ENCODE assay signal across 1 cellular context in the genomic region with DNA sequence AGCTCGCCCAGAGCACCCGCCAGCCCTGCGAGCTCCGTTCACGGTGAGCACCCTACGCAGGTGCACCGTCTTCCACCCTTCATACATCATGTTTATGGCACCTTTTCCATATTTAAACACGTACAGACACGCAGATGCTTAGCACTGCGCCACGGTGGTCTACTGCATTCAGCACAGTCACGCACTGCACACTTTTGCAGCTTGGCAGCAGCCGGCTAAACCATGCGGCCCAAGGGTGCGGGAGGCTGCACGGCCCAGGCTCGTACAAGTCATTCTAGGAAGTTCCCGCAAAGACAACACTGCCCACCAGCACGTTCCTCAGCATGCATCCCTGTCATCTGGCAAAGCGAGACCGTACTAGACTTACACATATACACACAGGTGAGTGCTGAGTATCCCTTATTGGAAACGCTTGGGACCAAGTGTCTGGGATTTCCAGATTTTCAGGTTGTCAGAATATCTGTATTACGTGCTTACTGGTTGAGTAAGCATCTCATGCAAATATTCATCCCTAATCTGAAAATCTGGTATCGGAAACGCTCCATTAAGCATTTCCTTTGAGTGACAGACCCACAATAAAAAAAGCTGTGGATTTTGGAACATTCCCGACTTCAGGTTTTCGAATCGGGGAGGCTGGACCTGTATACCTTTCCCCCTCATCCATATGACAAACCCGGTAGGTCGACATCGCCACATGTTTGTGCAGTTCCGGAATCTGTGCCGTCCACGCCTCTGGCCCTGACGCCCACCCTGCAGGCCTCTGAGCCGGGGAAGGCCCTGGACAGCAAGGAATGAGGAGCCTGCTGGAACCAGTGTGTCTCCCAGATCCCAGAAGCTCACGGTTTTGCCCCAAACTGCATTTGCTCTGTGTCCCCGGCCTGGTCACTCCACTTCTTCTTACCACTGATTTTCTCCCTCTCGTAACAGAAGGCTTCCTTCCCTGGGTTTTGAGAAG.
TF ChIP-seq lines count a peak whose summit lies in the region.

No MANE protein-coding gene starts in this region.

TF ChIP-seq in GM23338, 12 proteins besides CTCF, POLR2A, EP300 and RAD21:
- TF ChIP-seq EZH2phosphoT487 (IDR thresholded peaks at IDR 0.05; ENCODE audit: unreplicated experiment) (no peak), JUNB (IDR thresholded peaks at IDR 0.05; ENCODE audit: unreplicated experiment) (no peak), NANOG (IDR thresholded peaks at IDR 0.05; ENCODE audit: borderline replicate concordance) (no peak), CREB1 (CRISPR knock-in tag; IDR thresholded peaks at IDR 0.05; ENCODE audit: low read depth) (no peak), POLR2AphosphoS5 (IDR thresholded peaks at IDR 0.05; ENCODE audit: low read depth) (no peak), EZH2 (IDR thresholded peaks at IDR 0.05; ENCODE audit: low read depth, unreplicated experiment) (no peak), ZNF331 (CRISPR knock-in tag; IDR thresholded peaks at IDR 0.05; ENCODE audit: low read depth) (no peak)
- TF ChIP-seq, protein P1, sequence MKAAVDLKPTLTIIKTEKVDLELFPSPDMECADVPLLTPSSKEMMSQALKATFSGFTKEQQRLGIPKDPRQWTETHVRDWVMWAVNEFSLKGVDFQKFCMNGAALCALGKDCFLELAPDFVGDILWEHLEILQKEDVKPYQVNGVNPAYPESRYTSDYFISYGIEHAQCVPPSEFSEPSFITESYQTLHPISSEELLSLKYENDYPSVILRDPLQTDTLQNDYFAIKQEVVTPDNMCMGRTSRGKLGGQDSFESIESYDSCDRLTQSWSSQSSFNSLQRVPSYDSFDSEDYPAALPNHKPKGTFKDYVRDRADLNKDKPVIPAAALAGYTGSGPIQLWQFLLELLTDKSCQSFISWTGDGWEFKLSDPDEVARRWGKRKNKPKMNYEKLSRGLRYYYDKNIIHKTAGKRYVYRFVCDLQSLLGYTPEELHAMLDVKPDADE (IDR thresholded peaks at IDR 0.05) = no peak
- TF ChIP-seq, protein P2, sequence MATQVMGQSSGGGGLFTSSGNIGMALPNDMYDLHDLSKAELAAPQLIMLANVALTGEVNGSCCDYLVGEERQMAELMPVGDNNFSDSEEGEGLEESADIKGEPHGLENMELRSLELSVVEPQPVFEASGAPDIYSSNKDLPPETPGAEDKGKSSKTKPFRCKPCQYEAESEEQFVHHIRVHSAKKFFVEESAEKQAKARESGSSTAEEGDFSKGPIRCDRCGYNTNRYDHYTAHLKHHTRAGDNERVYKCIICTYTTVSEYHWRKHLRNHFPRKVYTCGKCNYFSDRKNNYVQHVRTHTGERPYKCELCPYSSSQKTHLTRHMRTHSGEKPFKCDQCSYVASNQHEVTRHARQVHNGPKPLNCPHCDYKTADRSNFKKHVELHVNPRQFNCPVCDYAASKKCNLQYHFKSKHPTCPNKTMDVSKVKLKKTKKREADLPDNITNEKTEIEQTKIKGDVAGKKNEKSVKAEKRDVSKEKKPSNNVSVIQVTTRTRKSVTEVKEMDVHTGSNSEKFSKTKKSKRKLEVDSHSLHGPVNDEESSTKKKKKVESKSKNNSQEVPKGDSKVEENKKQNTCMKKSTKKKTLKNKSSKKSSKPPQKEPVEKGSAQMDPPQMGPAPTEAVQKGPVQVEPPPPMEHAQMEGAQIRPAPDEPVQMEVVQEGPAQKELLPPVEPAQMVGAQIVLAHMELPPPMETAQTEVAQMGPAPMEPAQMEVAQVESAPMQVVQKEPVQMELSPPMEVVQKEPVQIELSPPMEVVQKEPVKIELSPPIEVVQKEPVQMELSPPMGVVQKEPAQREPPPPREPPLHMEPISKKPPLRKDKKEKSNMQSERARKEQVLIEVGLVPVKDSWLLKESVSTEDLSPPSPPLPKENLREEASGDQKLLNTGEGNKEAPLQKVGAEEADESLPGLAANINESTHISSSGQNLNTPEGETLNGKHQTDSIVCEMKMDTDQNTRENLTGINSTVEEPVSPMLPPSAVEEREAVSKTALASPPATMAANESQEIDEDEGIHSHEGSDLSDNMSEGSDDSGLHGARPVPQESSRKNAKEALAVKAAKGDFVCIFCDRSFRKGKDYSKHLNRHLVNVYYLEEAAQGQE (IDR thresholded peaks at IDR 0.05; ENCODE audit: unreplicated experiment) = no peak
- TF ChIP-seq, protein P3, sequence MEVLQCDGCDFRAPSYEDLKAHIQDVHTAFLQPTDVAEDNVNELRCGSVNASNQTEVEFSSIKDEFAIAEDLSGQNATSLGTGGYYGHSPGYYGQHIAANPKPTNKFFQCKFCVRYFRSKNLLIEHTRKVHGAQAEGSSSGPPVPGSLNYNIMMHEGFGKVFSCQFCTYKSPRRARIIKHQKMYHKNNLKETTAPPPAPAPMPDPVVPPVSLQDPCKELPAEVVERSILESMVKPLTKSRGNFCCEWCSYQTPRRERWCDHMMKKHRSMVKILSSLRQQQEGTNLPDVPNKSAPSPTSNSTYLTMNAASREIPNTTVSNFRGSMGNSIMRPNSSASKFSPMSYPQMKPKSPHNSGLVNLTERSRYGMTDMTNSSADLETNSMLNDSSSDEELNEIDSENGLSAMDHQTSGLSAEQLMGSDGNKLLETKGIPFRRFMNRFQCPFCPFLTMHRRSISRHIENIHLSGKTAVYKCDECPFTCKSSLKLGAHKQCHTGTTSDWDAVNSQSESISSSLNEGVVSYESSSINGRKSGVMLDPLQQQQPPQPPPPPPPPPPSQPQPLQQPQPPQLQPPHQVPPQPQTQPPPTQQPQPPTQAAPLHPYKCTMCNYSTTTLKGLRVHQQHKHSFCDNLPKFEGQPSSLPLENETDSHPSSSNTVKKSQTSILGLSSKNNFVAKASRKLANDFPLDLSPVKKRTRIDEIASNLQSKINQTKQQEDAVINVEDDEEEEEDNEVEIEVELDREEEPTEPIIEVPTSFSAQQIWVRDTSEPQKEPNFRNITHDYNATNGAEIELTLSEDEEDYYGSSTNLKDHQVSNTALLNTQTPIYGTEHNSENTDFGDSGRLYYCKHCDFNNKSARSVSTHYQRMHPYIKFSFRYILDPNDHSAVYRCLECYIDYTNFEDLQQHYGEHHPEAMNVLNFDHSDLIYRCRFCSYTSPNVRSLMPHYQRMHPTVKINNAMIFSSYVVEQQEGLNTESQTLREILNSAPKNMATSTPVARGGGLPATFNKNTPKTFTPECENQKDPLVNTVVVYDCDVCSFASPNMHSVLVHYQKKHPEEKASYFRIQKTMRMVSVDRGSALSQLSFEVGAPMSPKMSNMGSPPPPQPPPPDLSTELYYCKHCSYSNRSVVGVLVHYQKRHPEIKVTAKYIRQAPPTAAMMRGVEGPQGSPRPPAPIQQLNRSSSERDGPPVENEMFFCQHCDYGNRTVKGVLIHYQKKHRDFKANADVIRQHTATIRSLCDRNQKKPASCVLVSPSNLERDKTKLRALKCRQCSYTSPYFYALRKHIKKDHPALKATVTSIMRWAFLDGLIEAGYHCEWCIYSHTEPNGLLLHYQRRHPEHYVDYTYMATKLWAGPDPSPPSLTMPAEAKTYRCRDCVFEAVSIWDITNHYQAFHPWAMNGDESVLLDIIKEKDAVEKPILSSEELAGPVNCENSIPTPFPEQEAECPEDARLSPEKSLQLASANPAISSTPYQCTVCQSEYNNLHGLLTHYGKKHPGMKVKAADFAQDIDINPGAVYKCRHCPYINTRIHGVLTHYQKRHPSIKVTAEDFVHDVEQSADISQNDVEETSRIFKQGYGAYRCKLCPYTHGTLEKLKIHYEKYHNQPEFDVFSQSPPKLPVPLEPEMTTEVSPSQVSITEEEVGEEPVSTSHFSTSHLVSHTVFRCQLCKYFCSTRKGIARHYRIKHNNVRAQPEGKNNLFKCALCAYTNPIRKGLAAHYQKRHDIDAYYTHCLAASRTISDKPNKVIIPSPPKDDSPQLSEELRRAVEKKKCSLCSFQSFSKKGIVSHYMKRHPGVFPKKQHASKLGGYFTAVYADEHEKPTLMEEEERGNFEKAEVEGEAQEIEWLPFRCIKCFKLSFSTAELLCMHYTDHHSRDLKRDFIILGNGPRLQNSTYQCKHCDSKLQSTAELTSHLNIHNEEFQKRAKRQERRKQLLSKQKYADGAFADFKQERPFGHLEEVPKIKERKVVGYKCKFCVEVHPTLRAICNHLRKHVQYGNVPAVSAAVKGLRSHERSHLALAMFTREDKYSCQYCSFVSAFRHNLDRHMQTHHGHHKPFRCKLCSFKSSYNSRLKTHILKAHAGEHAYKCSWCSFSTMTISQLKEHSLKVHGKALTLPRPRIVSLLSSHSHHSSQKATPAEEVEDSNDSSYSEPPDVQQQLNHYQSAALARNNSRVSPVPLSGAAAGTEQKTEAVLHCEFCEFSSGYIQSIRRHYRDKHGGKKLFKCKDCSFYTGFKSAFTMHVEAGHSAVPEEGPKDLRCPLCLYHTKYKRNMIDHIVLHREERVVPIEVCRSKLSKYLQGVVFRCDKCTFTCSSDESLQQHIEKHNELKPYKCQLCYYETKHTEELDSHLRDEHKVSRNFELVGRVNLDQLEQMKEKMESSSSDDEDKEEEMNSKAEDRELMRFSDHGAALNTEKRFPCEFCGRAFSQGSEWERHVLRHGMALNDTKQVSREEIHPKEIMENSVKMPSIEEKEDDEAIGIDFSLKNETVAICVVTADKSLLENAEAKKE (CRISPR knock-in tag; IDR thresholded peaks at IDR 0.05) = no peak
